ENCODE assay signal across 33 cellular contexts in the genomic region with DNA sequence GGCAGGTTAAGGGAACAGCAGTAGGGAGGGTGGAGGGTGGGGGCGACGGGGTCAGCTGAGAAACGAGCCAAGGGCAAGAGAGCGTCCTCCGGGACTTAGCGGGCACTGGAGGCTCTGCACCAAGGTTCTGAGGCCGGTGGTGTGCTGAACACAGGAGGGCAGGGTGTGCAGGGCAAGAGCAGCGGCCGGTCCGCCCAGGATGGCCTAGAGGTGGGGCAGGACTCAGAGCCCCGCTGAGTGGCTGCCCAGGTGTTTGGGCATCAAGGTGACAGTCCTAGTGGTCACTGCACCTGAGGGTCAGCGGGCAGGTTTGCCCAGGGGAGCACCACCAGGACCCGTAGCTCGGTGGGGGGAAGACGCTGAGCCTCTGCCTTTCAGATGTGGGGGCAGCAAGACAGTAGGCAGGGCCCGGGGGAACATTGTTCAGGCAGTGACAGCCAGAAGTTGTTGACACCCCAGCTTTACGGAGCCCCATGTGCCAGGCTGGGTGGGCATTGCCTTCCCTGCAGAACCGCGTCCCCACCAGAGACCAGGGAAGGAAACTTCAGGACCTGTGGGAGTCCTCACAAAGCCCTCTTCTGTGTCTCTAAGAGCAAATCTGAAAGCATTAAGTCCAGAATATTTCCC. TPM values are rescaled to one million over a fixed set of nuclear protein-coding genes. Genes with fewer than 3 reads are reported as not detected.
"Had no signal": no experiment of that assay in that cellular context is flagged by ENCODE, and none has a peak within 500 bp of the region (broad histone marks: within the 10 kb centered on the region; RNA-seq: fewer than 3 reads in every experiment).

No MANE protein-coding gene starts in this region.

- H3K27me3 ChIP-seq: MG63 had no signal

- H3K27ac ChIP-seq: ascending aorta, breast epithelium, Peyer's patch, WERI-Rb-1 had no signal

- H3K4me1 ChIP-seq: breast epithelium had no signal

- H3K9me3 Mint-ChIP-seq: activated CD4-positive, alpha-beta memory T cell treated with anti-CD3 and anti-CD28 coated beads for 36 hours; activated naive CD4-positive, alpha-beta T cell treated with anti-CD3 and anti-CD28 coated beads, Interleukin-2, amount 50 U/mL, for 24 hours; activated naive CD8-positive, alpha-beta T cell treated with anti-CD3 and anti-CD28 coated beads, Interleukin-2, amount 10 ng/mL, durations not matched to agents 7 days and 5 days; activated T-cell treated with anti-CD3 and anti-CD28 coated beads, Interleukin-2, amount 50 U/mL, for 24 hours; activated T-helper 2 cell treated with anti-CD3 and anti-CD28 coated beads, Interferon-gamma antibody, Interleukin-2, Interleukin-4, amounts not matched to agents 10 μg/mL and 5 μg/mL and 100 μg/mL, durations not matched to agents 14 hours and 24 hours and 36 hours had no signal

- ATAC-seq: activated CD4-positive, alpha-beta T cell treated with anti-CD3 and anti-CD28 coated beads for 36 hours had no signal

- H3K4me1 Mint-ChIP-seq: activated CD4-positive, alpha-beta T cell treated with anti-CD3 and anti-CD28 coated beads for 36 hours had no signal

- H3K4me3 Mint-ChIP-seq: activated CD4-positive, alpha-beta memory T cell treated with anti-CD3 and anti-CD28 coated beads for 36 hours; activated CD4-positive, alpha-beta T cell treated with anti-CD3 and anti-CD28 coated beads for 36 hours; activated naive CD4-positive, alpha-beta T cell treated with anti-CD3 and anti-CD28 coated beads, Interleukin-2, amount 50 U/mL, for 24 hours; activated naive CD8-positive, alpha-beta T cell treated with anti-CD3 and anti-CD28 coated beads, Interleukin-2, amount 10 ng/mL, durations not matched to agents 7 days and 5 days; activated T-cell treated with anti-CD3 and anti-CD28 coated beads, Interleukin-2, amount 50 U/mL, for 24 hours had no signal

- H3K4me3 ChIP-seq: ascending aorta, breast epithelium, MG63, Peyer's patch had no signal

- H3K36me3 ChIP-seq: ascending aorta, breast epithelium, MG63, Peyer's patch, WERI-Rb-1 had no signal

- H3K36me3 Mint-ChIP-seq: activated CD4-positive, alpha-beta memory T cell treated with anti-CD3 and anti-CD28 coated beads for 36 hours; activated naive CD4-positive, alpha-beta T cell treated with anti-CD3 and anti-CD28 coated beads, Interleukin-2, amount 50 U/mL, for 24 hours; activated naive CD8-positive, alpha-beta T cell treated with anti-CD3 and anti-CD28 coated beads, Interleukin-2, amount 10 ng/mL, durations not matched to agents 7 days and 5 days had no signal

- H3K27ac Mint-ChIP-seq: activated CD4-positive, alpha-beta memory T cell treated with anti-CD3 and anti-CD28 coated beads for 36 hours; activated CD4-positive, alpha-beta T cell treated with anti-CD3 and anti-CD28 coated beads for 36 hours; activated naive CD4-positive, alpha-beta T cell treated with anti-CD3 and anti-CD28 coated beads, Interleukin-2, amount 50 U/mL, for 24 hours; activated naive CD8-positive, alpha-beta T cell treated with anti-CD3 and anti-CD28 coated beads, Interleukin-2, amount 10 ng/mL, durations not matched to agents 7 days and 5 days; activated T-cell treated with anti-CD3 and anti-CD28 coated beads, Interleukin-2, amount 50 U/mL, for 24 hours; activated T-helper 2 cell treated with anti-CD3 and anti-CD28 coated beads, Interferon-gamma antibody, Interleukin-2, Interleukin-4, amounts not matched to agents 10 μg/mL and 5 μg/mL and 100 μg/mL, durations not matched to agents 14 hours and 24 hours and 36 hours had no signal

- H3K9me3 ChIP-seq: ascending aorta, breast epithelium, MG63, Peyer's patch had no signal

- DNase-seq: activated CD4-positive, alpha-beta memory T cell treated with anti-CD3 and anti-CD28 coated beads for 36 hours; activated CD4-positive, alpha-beta T cell treated with anti-CD3 and anti-CD28 coated beads for 36 hours; activated CD4-positive, alpha-beta T cell treated with anti-CD3 and anti-CD28 coated beads, Interleukin-2, amount 50 U/mL, for 1 hour; activated gamma-delta T cell; activated naive CD4-positive, alpha-beta T cell treated with Interleukin-2 at 50 U/mL for 16 hours; activated naive CD8-positive, alpha-beta T cell treated with anti-CD3 and anti-CD28 coated beads, Interleukin-2, amount 10 ng/mL, durations not matched to agents 7 days and 5 days; activated T-cell treated with anti-CD3 and anti-CD28 coated beads, Interleukin-2, amount 50 U/mL, for 24 hours; amygdala; KG1; MG63; NCI-H1048; NCI-H1105 treated with DMSO at 0.1 percent for 48 hours; NCI-H1436; NCI-H1694; NCI-H1930; NCI-H2081 treated with DMSO at 0.1 percent for 48 hours; NCI-H226; NCI-H446 treated with DMSO at 0.1 percent for 48 hours; NCI-H524; Peyer's patch; RPMI8226; SW 1271; T-helper 1 cell; T-helper 2 cell; T-helper 9 cell; WERI-Rb-1 had no signal

RNA-seq across cellular contexts. Expression of a gene that starts 4.5 kb away (rescaled TPM):
- total RNA-seq: activated CD4-positive, alpha-beta memory T cell treated with anti-CD3 and anti-CD28 coated beads for 36 hours; activated CD4-positive, alpha-beta T cell treated with anti-CD3 and anti-CD28 coated beads for 36 hours; activated CD8-positive, alpha-beta memory T cell treated with anti-CD3 and anti-CD28 coated beads for 36 hours; activated naive CD8-positive, alpha-beta T cell treated with anti-CD3 and anti-CD28 coated beads, Interleukin-2, amount 10 ng/mL, durations not matched to agents 7 days and 5 days; activated T-helper 2 cell treated with anti-CD3 and anti-CD28 coated beads, Interferon-gamma antibody, Interleukin-2, Interleukin-4, amounts not matched to agents 10 μg/mL and 5 μg/mL and 100 μg/mL, durations not matched to agents 14 hours and 24 hours and 36 hours; ascending aorta; breast epithelium; cardiac septum; Peyer's patch had no signal
- polyA plus RNA-seq: adipose tissue had no signal

RNA-seq across cellular contexts. Expression of a gene that starts 22.6 kb away (rescaled TPM):
- total RNA-seq: activated CD4-positive, alpha-beta memory T cell treated with anti-CD3 and anti-CD28 coated beads for 36 hours; activated CD4-positive, alpha-beta T cell treated with anti-CD3 and anti-CD28 coated beads for 36 hours; activated T-helper 2 cell treated with anti-CD3 and anti-CD28 coated beads, Interferon-gamma antibody, Interleukin-2, Interleukin-4, amounts not matched to agents 10 μg/mL and 5 μg/mL and 100 μg/mL, durations not matched to agents 14 hours and 24 hours and 36 hours; Peyer's patch had no signal

RNA-seq across cellular contexts. Expression of a gene that starts 27.2 kb away (rescaled TPM):
- total RNA-seq: activated CD4-positive, alpha-beta memory T cell treated with anti-CD3 and anti-CD28 coated beads for 36 hours; activated CD8-positive, alpha-beta memory T cell treated with anti-CD3 and anti-CD28 coated beads for 36 hours; activated naive CD8-positive, alpha-beta T cell treated with anti-CD3 and anti-CD28 coated beads, Interleukin-2, amount 10 ng/mL, durations not matched to agents 7 days and 5 days; ascending aorta had no signal

RNA-seq across cellular contexts. Expression of a gene that starts 50.1 kb away (rescaled TPM):
- total RNA-seq: activated naive CD8-positive, alpha-beta T cell treated with anti-CD3 and anti-CD28 coated beads, Interleukin-2, amount 10 ng/mL, durations not matched to agents 7 days and 5 days; activated T-helper 2 cell treated with anti-CD3 and anti-CD28 coated beads, Interferon-gamma antibody, Interleukin-2, Interleukin-4, amounts not matched to agents 10 μg/mL and 5 μg/mL and 100 μg/mL, durations not matched to agents 14 hours and 24 hours and 36 hours; ascending aorta; breast epithelium; cardiac septum had no signal
